Comparison of ENCODE assay signal across 3 cellular contexts in genomic region chr4:4398430-4398829, GRCh38.
TF ChIP-seq lines count a peak whose summit lies in the region.

No MANE protein-coding gene starts in this region.

TF ChIP-seq in HEK293, 187 proteins besides CTCF, POLR2A, EP300 and RAD21:
- TF ChIP-seq ZBTB6 (tag by site-specific recombination; IDR thresholded peaks at IDR 0.05), result no peak
- 0 out of 2 replicates have a peak, but pooled peaks have one; percentile 14 for TF ChIP-seq ZNF580 (tag by site-specific recombination; IDR thresholded peaks at IDR 0.05)
- peak; percentile 91 for TF ChIP-seq ZNF146 (tag by site-specific recombination; IDR thresholded peaks at IDR 0.05)
- TF ChIP-seq ZBTB11 (tag by site-specific recombination; conservative IDR thresholded peaks at IDR 0.05; ENCODE audit: low read depth), result no peak

TF ChIP-seq in K562, 482 proteins besides CTCF, POLR2A, EP300 and RAD21:
- TF ChIP-seq ZC3H4 (CRISPR knock-in tag; IDR thresholded peaks at IDR 0.05; ENCODE audit: borderline replicate concordance) (no peak), RBM25 (IDR thresholded peaks at IDR 0.05; ENCODE audit: low read depth, low read length, severe bottlenecking) (peak; percentile 66), ZNF146 (CRISPR knock-in tag; IDR thresholded peaks at IDR 0.05; ENCODE audit: unreplicated experiment) (peak; percentile 94)

TF ChIP-seq in H1, 55 proteins besides CTCF, POLR2A, EP300 and RAD21:
- no peak for TF ChIP-seq CREB1 (IDR thresholded peaks at IDR 0.05)
- no peak for TF ChIP-seq USF2 (IDR thresholded peaks at IDR 0.05; ENCODE audit: low read length)
- TF ChIP-seq SIRT6 (IDR thresholded peaks at IDR 0.05; ENCODE audit: low read length), result no peak
- peak; percentile 67; the same call in 1 of the 2 replicates for TF ChIP-seq KDM1A (IDR thresholded peaks at IDR 0.05; ENCODE audit: borderline replicate concordance, low read length)
- no peak for TF ChIP-seq NANOG (IDR thresholded peaks at IDR 0.05; ENCODE audit: insufficient read depth, low read depth, low read length, poor library complexity, severe bottlenecking)
- no peak for TF ChIP-seq CBX8 (IDR thresholded peaks at IDR 0.05; ENCODE audit: borderline replicate concordance, low read depth, low read length)
- no peak for TF ChIP-seq JUN (IDR thresholded peaks at IDR 0.05; ENCODE audit: low read depth, low read length)
TF ChIP-seq in H1: peak in this region for 1.
